ENCODE assay signal across 8 cellular contexts in genomic region chr12:45730842-45731336, GRCh38. TPM values are rescaled to one million over a fixed set of nuclear protein-coding genes. Genes with fewer than 3 reads are reported as not detected.
A peak's percentile ranks its signal among the peaks of the same experiment; 100 is the strongest.
DNase-seq lines count a peak whose midpoint lies in the region; ATAC-seq and TF ChIP-seq lines count a peak whose summit lies in the region.

No MANE protein-coding gene starts in this region.

- in situ Hi-C loops in KBM-7 (cut with MboI; ENCODE audit: low pct_unique_long_range_greater_than_20kb, low sequenced_read_pairs): no loop called here

- no peaks in the 10 kb centered on the region for H3K27me3 ChIP-seq in BLaER1 treated with 17β-estradiol and CSF1 and Interleukin-3, amounts not matched to agents 10 nM and 100 nM
- peaks cover 6% of the 10 kb centered on the region for H3K27me3 ChIP-seq in endodermal cell (ENCODE audit: control insufficient read depth, insufficient read depth, low read length, poor library complexity, severe bottlenecking)

- H3K27ac ChIP-seq in BLaER1 treated with 17β-estradiol and CSF1 and Interleukin-3, amounts not matched to agents 10 nM and 100 nM: peak overlapping the region; percentile 96 to 100 (median 99)
- H3K27ac ChIP-seq in endodermal cell (ENCODE audit: low read depth, low read length): peak overlapping the region; percentile 92

- H3K4me1 Mint-ChIP-seq in HFFc6 (ENCODE audit: low read depth) (peaks cover 34% of the 10 kb centered on the region), endodermal cell (peaks cover 11% of the 10 kb centered on the region)
- peaks cover 32% of the 10 kb centered on the region for H3K4me1 Mint-ChIP-seq in T-helper 1 cell treated with Interleukin-12 subunit alpha and Interleukin-12 subunit beta and Interleukin-4 antibody, amounts not matched to agents 30 μg/mL and 1 μg/mL, for 36 hours (ENCODE audit: low read depth)
- H3K4me1 Mint-ChIP-seq in natural killer cell treated with Interleukin-12 subunit alpha and Interleukin-12 subunit beta and Interleukin-15 and Interleukin-18, amount 100 ng/mL, for 72 hours (ENCODE audit: low read depth in 2 of 2): peaks cover 27 to 42% of the 10 kb centered on the region in 2 donors

- H3K4me3 Mint-ChIP-seq in HFFc6: peak overlapping the region; percentile 92
- peak overlapping the region; percentile 93 for H3K4me3 Mint-ChIP-seq in T-helper 1 cell treated with Interleukin-12 subunit alpha and Interleukin-12 subunit beta and Interleukin-4 antibody, amounts not matched to agents 30 μg/mL and 1 μg/mL, for 36 hours
- H3K4me3 Mint-ChIP-seq in endodermal cell: peak overlapping the region; percentile 93
- peak overlapping the region; percentile 95 for H3K4me3 Mint-ChIP-seq in natural killer cell treated with Interleukin-12 subunit alpha and Interleukin-12 subunit beta and Interleukin-15 and Interleukin-18, amount 100 ng/mL, for 72 hours

- H3K36me3 Mint-ChIP-seq in HFFc6 (ENCODE audit: low read depth): peaks cover 11% of the 10 kb centered on the region
- H3K36me3 Mint-ChIP-seq in T-helper 1 cell treated with Interleukin-12 subunit alpha and Interleukin-12 subunit beta and Interleukin-4 antibody, amounts not matched to agents 30 μg/mL and 1 μg/mL, for 36 hours (ENCODE audit: low read depth): peaks cover 30% of the 10 kb centered on the region
- peaks cover 22% of the 10 kb centered on the region for H3K36me3 Mint-ChIP-seq in endodermal cell (ENCODE audit: low read depth)
- H3K36me3 Mint-ChIP-seq in natural killer cell treated with Interleukin-12 subunit alpha and Interleukin-12 subunit beta and Interleukin-15 and Interleukin-18, amount 100 ng/mL, for 72 hours: peaks cover 40% of the 10 kb centered on the region

- H3K4me3 ChIP-seq in BLaER1 treated with 17β-estradiol and CSF1 and Interleukin-3, amounts not matched to agents 10 nM and 100 nM: peak overlapping the region; percentile 81 to 98 (median 93)
- H3K4me3 ChIP-seq in endodermal cell (ENCODE audit: low read length): peak overlapping the region; percentile 92

- H3K27ac Mint-ChIP-seq in HFFc6 (peak overlapping the region; percentile 91), endodermal cell (peak overlapping the region; percentile 83)
- peak overlapping the region; percentile 92 for H3K27ac Mint-ChIP-seq in T-helper 1 cell treated with Interleukin-12 subunit alpha and Interleukin-12 subunit beta and Interleukin-4 antibody, amounts not matched to agents 30 μg/mL and 1 μg/mL, for 36 hours
- peak overlapping the region; percentile 95 to 99 for H3K27ac Mint-ChIP-seq in natural killer cell treated with Interleukin-12 subunit alpha and Interleukin-12 subunit beta and Interleukin-15 and Interleukin-18, amount 100 ng/mL, for 72 hours

- TF ChIP-seq CTCF in HFFc6 (IDR thresholded peaks at IDR 0.05): peak; percentile 19; the same call in 1 of the 2 replicates
- no peak for TF ChIP-seq CTCF in endodermal cell (conservative IDR thresholded peaks at IDR 0.05)

- peak overlapping the region; percentile 96 to 100 (median 99) for H3K9ac ChIP-seq in BLaER1 treated with 17β-estradiol and CSF1 and Interleukin-3, amounts not matched to agents 10 nM and 100 nM
- peak overlapping the region; percentile 74 for H3K9ac ChIP-seq in endodermal cell (ENCODE audit: extremely low read depth, low read length, poor library complexity, severe bottlenecking)

- no peak for ATAC-seq in natural killer cell treated with Interleukin-12 subunit alpha and Interleukin-12 subunit beta and Interleukin-15 and Interleukin-18, amount 100 ng/mL, for 72 hours
- no peak for ATAC-seq in HG02763 (IDR thresholded peaks at IDR 0.05; ENCODE audit: unreplicated experiment)

- H3K36me3 ChIP-seq in BLaER1 treated with 17β-estradiol and CSF1 and Interleukin-3, amounts not matched to agents 10 nM and 100 nM: peaks cover 2 to 47% (median 26%) of the 10 kb centered on the region in 11 experiments; a peak in 21 of 22 replicates
- H3K36me3 ChIP-seq in endodermal cell (ENCODE audit: control insufficient read depth, insufficient read depth, low read length): peaks cover 33% of the 10 kb centered on the region

- peaks cover 0 to 9% (median 7%) of the 10 kb centered on the region in 11 experiments; a peak in 15 of 22 replicates for H3K9me3 ChIP-seq in BLaER1 treated with 17β-estradiol and CSF1 and Interleukin-3, amounts not matched to agents 10 nM and 100 nM (replicated peaks in 1 of 11)
- peaks cover 6% of the 10 kb centered on the region for H3K9me3 ChIP-seq in endodermal cell (ENCODE audit: control insufficient read depth, low read length)

- H3K27me3 Mint-ChIP-seq in HFFc6 (ENCODE audit: insufficient read depth) (peaks cover 2% of the 10 kb centered on the region; the same call in 1 of the 2 replicates), endodermal cell (ENCODE audit: insufficient read depth) (peaks cover 6% of the 10 kb centered on the region)
- H3K27me3 Mint-ChIP-seq in T-helper 1 cell treated with Interleukin-12 subunit alpha and Interleukin-12 subunit beta and Interleukin-4 antibody, amounts not matched to agents 30 μg/mL and 1 μg/mL, for 36 hours (ENCODE audit: low read depth): no peaks in the 10 kb centered on the region
- H3K27me3 Mint-ChIP-seq in natural killer cell treated with Interleukin-12 subunit alpha and Interleukin-12 subunit beta and Interleukin-15 and Interleukin-18, amount 100 ng/mL, for 72 hours: no peaks in the 10 kb centered on the region

- H3K4me1 ChIP-seq in BLaER1 treated with 17β-estradiol and CSF1 and Interleukin-3, amounts not matched to agents 10 nM and 100 nM: peaks cover 5 to 35% (median 18%) of the 10 kb centered on the region in 10 experiments
- H3K4me1 ChIP-seq in endodermal cell (ENCODE audit: control insufficient read depth, insufficient read depth, low read length): peaks cover 3% of the 10 kb centered on the region

- no peak for DNase-seq in HFFc6
- DNase-seq in endodermal cell: no peak
- DNase-seq in natural killer cell treated with Interleukin-12 subunit alpha and Interleukin-12 subunit beta and Interleukin-15 and Interleukin-18, amount 100 ng/mL, for 72 hours (ENCODE audit: low spot score): no peak
- DNase-seq in KBM-7: no peak
- DNase-seq in SKM-1 treated with dmso at 0.1 percent for 144 hours (lab: John Stamatoyannopoulos, UW; ENCODE audit: unreplicated experiment): no peak

- H3K4me2 ChIP-seq in BLaER1 treated with 17β-estradiol and CSF1 and Interleukin-3, amounts not matched to agents 10 nM and 100 nM: peak overlapping the region; percentile 73 to 97 (median 88)

- 1 to 4% methylated on average over 4 to 9 of the region's 14 CpGs for WGBS in endodermal cell (ENCODE audit: insufficient coverage in 1 of 2, insufficient read length in 1 of 2), 2 experiments

- H4K20me1 ChIP-seq in BLaER1 treated with 17β-estradiol and CSF1 and Interleukin-3, amounts not matched to agents 10 nM and 100 nM: peaks cover 0 to 47% (median 23%) of the 10 kb centered on the region in 11 experiments; a peak in 13 of 22 replicates

- H3K9me3 Mint-ChIP-seq in HFFc6 (no peaks in the 10 kb centered on the region), endodermal cell (no peaks in the 10 kb centered on the region)
- no peaks in the 10 kb centered on the region for H3K9me3 Mint-ChIP-seq in T-helper 1 cell treated with Interleukin-12 subunit alpha and Interleukin-12 subunit beta and Interleukin-4 antibody, amounts not matched to agents 30 μg/mL and 1 μg/mL, for 36 hours
- H3K9me3 Mint-ChIP-seq in natural killer cell treated with Interleukin-12 subunit alpha and Interleukin-12 subunit beta and Interleukin-15 and Interleukin-18, amount 100 ng/mL, for 72 hours: no peaks in the 10 kb centered on the region

RNA-seq across cellular contexts. Expression of gene ARID2, which starts 1.4 kb away (rescaled TPM):
- total RNA-seq in HFFc6 (2021; fragmentation: NEBNext Ultra II Directional; extraction: Animal tissue kit (Norgen Biotek cat#: 25700)): 10 to 100 TPM; 11.5 to 15.6 (median 14.0) TPM
- total RNA-seq in endodermal cell: 10 to 100 TPM; 54.0 to 58.1 TPM
- 34.2 TPM for polyA plus RNA-seq in endodermal cell (2013, experiment 1 of 2)
- 35.0 TPM for polyA plus RNA-seq in endodermal cell (2013, experiment 2 of 2)
- total RNA-seq in natural killer cell treated with Interleukin-12 subunit alpha and Interleukin-12 subunit beta and Interleukin-15 and Interleukin-18, amount 100 ng/mL, for 72 hours: 100 to 1,000 TPM; 116 to 133 TPM
